ENCODE assay signal across 8 cellular contexts in genomic region chr7:42876182-42877068, GRCh38. TPM values are rescaled to one million over a fixed set of nuclear protein-coding genes. Genes with fewer than 3 reads are reported as not detected.
DNase-seq lines count a peak whose midpoint lies in the region; ATAC-seq and TF ChIP-seq lines count a peak whose summit lies in the region.

No MANE protein-coding gene starts in this region.

- no peaks in the 10 kb centered on the region for H3K79me2 ChIP-seq in PC-9 (ENCODE audit: low read depth)

- no peaks in the 10 kb centered on the region for H4K20me1 ChIP-seq in PC-9 (ENCODE audit: insufficient read depth)

- H3K36me3 ChIP-seq in PC-9 (ENCODE audit: low read depth), result no peaks in the 10 kb centered on the region

- H3K9me2 ChIP-seq in PC-9 (ENCODE audit: insufficient read depth), result no peaks in the 10 kb centered on the region

- H3K4me2 ChIP-seq in PC-9, result no peak overlapping the region

- H3K4me3 ChIP-seq in PC-9, result no peak overlapping the region

- peak; percentile 95 for TF ChIP-seq CTCF in PC-9 (conservative IDR thresholded peaks at IDR 0.05)

- POLR2A ChIA-PET in PC-9 (lab: Charles Lee; ENCODE audit: unreplicated experiment), result interaction anchor here (0.6 to 0.7 kb wide), 3 partner anchors 12 to 1807 kb away, joined by 3 to 7 read pairs (median 3); partner anchors contain the start of gene MRPL32

- no peaks in the 10 kb centered on the region for H3K9me3 ChIP-seq in PC-9 (ENCODE audit: insufficient read depth, low read depth)

- H3K4me1 Mint-ChIP-seq in activated T-helper 2 cell treated with anti-CD3 and anti-CD28 coated beads, Interferon-gamma antibody, Interleukin-2, Interleukin-4, amounts not matched to agents 10 μg/mL and 5 μg/mL and 100 μg/mL, durations not matched to agents 14 hours and 24 hours and 36 hours (ENCODE audit: low read depth), result no peaks in the 10 kb centered on the region
- H3K4me1 Mint-ChIP-seq in immature natural killer cell, result no peaks in the 10 kb centered on the region

- CTCF ChIA-PET in PC-9 (lab: Charles Lee), result interaction anchor here (0.7 to 1.2 kb wide), 4 partner anchors 33 to 1598 kb away, joined by 3 to 5 read pairs (median 4); no protein-coding TSS in a partner anchor

- H3K27me3 ChIP-seq in PC-9 (ENCODE audit: insufficient read depth, low read depth), result no peaks in the 10 kb centered on the region

- no peak overlapping the region for H3K27ac Mint-ChIP-seq in activated T-helper 2 cell treated with anti-CD3 and anti-CD28 coated beads, Interferon-gamma antibody, Interleukin-2, Interleukin-4, amounts not matched to agents 10 μg/mL and 5 μg/mL and 100 μg/mL, durations not matched to agents 14 hours and 24 hours and 36 hours
- H3K27ac Mint-ChIP-seq in immature natural killer cell, result no peak overlapping the region

- no peak overlapping the region for H3K4me3 Mint-ChIP-seq in activated T-helper 2 cell treated with anti-CD3 and anti-CD28 coated beads, Interferon-gamma antibody, Interleukin-2, Interleukin-4, amounts not matched to agents 10 μg/mL and 5 μg/mL and 100 μg/mL, durations not matched to agents 14 hours and 24 hours and 36 hours (ENCODE audit: low read depth)
- no peak overlapping the region for H3K4me3 Mint-ChIP-seq in immature natural killer cell

- DNase-seq in COR-L47 (lab: John Stamatoyannopoulos, UW), result peak; percentile 11
- peak; percentile 43 to 59 for DNase-seq in PC-9
- peak; percentile 30 for DNase-seq in activated T-helper 2 cell treated with anti-CD3 and anti-CD28 coated beads, Interferon-gamma antibody, Interleukin-2, Interleukin-4, amounts not matched to agents 10 μg/mL and 5 μg/mL and 100 μg/mL, durations not matched to agents 14 hours and 24 hours and 36 hours (ENCODE audit: low spot score)
- DNase-seq in Right ventricle myocardium superior, result no peak
- peak; percentile 37 for DNase-seq in retina
- no peak for DNase-seq in immature natural killer cell

- peaks cover 6% of the 10 kb centered on the region for H3K27me3 Mint-ChIP-seq in activated T-helper 2 cell treated with anti-CD3 and anti-CD28 coated beads, Interferon-gamma antibody, Interleukin-2, Interleukin-4, amounts not matched to agents 10 μg/mL and 5 μg/mL and 100 μg/mL, durations not matched to agents 14 hours and 24 hours and 36 hours (ENCODE audit: low read depth)
- peaks cover 2 to 5% (median 2%) of the 10 kb centered on the region in 3 donors for H3K27me3 Mint-ChIP-seq in immature natural killer cell (ENCODE audit: low read depth in 3 of 3)

- H3K36me3 Mint-ChIP-seq in activated T-helper 2 cell treated with anti-CD3 and anti-CD28 coated beads, Interferon-gamma antibody, Interleukin-2, Interleukin-4, amounts not matched to agents 10 μg/mL and 5 μg/mL and 100 μg/mL, durations not matched to agents 14 hours and 24 hours and 36 hours (ENCODE audit: low read depth), result no peaks in the 10 kb centered on the region
- H3K36me3 Mint-ChIP-seq in immature natural killer cell, result no peaks in the 10 kb centered on the region

- no peak overlapping the region for H3K27ac ChIP-seq in PC-9

- BruUV-seq in PC-9 (replicated peaks; lab: Mats Ljungman, UMichigan), result no TSS peak

- intact Hi-C loops in PC-9 (cut with micrococcal nuclease; ENCODE audit: unreplicated experiment), result loop anchor here (1.0 kb wide), 1 partner anchor 933 kb away; no protein-coding TSS in a partner anchor
- intact Hi-C loops in activated T-helper 2 cell treated with anti-CD3 and anti-CD28 coated beads, Interferon-gamma antibody, Interleukin-2, Interleukin-4, amounts not matched to agents 10 μg/mL and 5 μg/mL and 100 μg/mL, durations not matched to agents 14 hours and 24 hours and 36 hours (cut with micrococcal nuclease), result loop anchor here (5.0 kb wide), 1 partner anchor 934 kb away; no protein-coding TSS in a partner anchor
- intact Hi-C loops in Right ventricle myocardium superior (cut with DNase I), result no loop called here

- no peaks in the 10 kb centered on the region for H3K4me1 ChIP-seq in PC-9 (replicated peaks; ENCODE audit: insufficient read depth)

- no peak overlapping the region for H2AFZ ChIP-seq in PC-9

- no peaks in the 10 kb centered on the region for H3K9me3 Mint-ChIP-seq in activated T-helper 2 cell treated with anti-CD3 and anti-CD28 coated beads, Interferon-gamma antibody, Interleukin-2, Interleukin-4, amounts not matched to agents 10 μg/mL and 5 μg/mL and 100 μg/mL, durations not matched to agents 14 hours and 24 hours and 36 hours
- H3K9me3 Mint-ChIP-seq in immature natural killer cell, result no peaks in the 10 kb centered on the region

- ATAC-seq in GM18907 (IDR thresholded peaks at IDR 0.05; ENCODE audit: unreplicated experiment) (peak; percentile 81), HG03196 (IDR thresholded peaks at IDR 0.05; ENCODE audit: unreplicated experiment) (peak; percentile 79), Right ventricle myocardium superior (ENCODE audit: poor library complexity) (peak; percentile 60)

- no peaks in the 10 kb centered on the region for H3F3A ChIP-seq in PC-9 (ENCODE audit: insufficient read depth, low read depth)

RNA-seq across cellular contexts. Expression of gene C7orf25, which starts 35.4 kb away (rescaled TPM):
- total RNA-seq in PC-9 (2021) (4.9 and 7.3 TPM in 2 replicates), Right ventricle myocardium superior (5.5 TPM)
- 4.4 TPM in 2 replicates for total RNA-seq in activated T-helper 2 cell treated with anti-CD3 and anti-CD28 coated beads, Interferon-gamma antibody, Interleukin-2, Interleukin-4, amounts not matched to agents 10 μg/mL and 5 μg/mL and 100 μg/mL, durations not matched to agents 14 hours and 24 hours and 36 hours
- polyA plus RNA-seq in immature natural killer cell, result 10 to 100 TPM in 1 of 3 donors, 1 to 10 TPM in 1, under 1 TPM in 1; 0.39 to 17.7 (median 4.1) TPM

RNA-seq across cellular contexts. Expression of gene PSMA2, which starts 55.5 kb away (rescaled TPM):
- 120 and 175 TPM in 2 replicates for total RNA-seq in PC-9 (2021)
- 204 and 218 TPM in 2 replicates for total RNA-seq in activated T-helper 2 cell treated with anti-CD3 and anti-CD28 coated beads, Interferon-gamma antibody, Interleukin-2, Interleukin-4, amounts not matched to agents 10 μg/mL and 5 μg/mL and 100 μg/mL, durations not matched to agents 14 hours and 24 hours and 36 hours
- total RNA-seq in Right ventricle myocardium superior, result 92.8 TPM
- polyA plus RNA-seq in immature natural killer cell, result 100 to 1,000 TPM; 234 to 348 (median 278) TPM

RNA-seq across cellular contexts. Expression of gene MRPL32, which starts 55.8 kb away (rescaled TPM):
- total RNA-seq in PC-9 (2021) (45.5 and 50.6 TPM in 2 replicates), Right ventricle myocardium superior (60.6 TPM)
- 68.8 and 70.0 TPM in 2 replicates for total RNA-seq in activated T-helper 2 cell treated with anti-CD3 and anti-CD28 coated beads, Interferon-gamma antibody, Interleukin-2, Interleukin-4, amounts not matched to agents 10 μg/mL and 5 μg/mL and 100 μg/mL, durations not matched to agents 14 hours and 24 hours and 36 hours
- 10 to 100 TPM; 23.3 to 37.7 (median 24.1) TPM for polyA plus RNA-seq in immature natural killer cell

Comparison
In these comparisons a context has a peak if more than half of its experiments do, and no peak if none do; other contexts are left out.
1. DNase-seq: peak in COR-L47 (single experiment), PC-9 (2 of 2), activated T-helper 2 cell treated with anti-CD3 and anti-CD28 coated beads, Interferon-gamma antibody, Interleukin-2, Interleukin-4, amounts not matched to agents 10 μg/mL and 5 μg/mL and 100 μg/mL, durations not matched to agents 14 hours and 24 hours and 36 hours (single experiment) and retina (single experiment); none in Right ventricle myocardium superior (single experiment) and immature natural killer cell (0 of 3).
2. Peak in every context shown above with its lines, with median percentiles within 50 percentile points of each other: ATAC-seq.